12 cellular contexts compared by ENCODE assay signal in genomic region chr12:72203764-72204335, GRCh38.
"Had no signal": no experiment of that assay in that cellular context is flagged by ENCODE, and none has a peak within 500 bp of the region (broad histone marks: within the 10 kb centered on the region; RNA-seq: fewer than 3 reads in every experiment).

No MANE protein-coding gene starts in this region.

- DNase-seq: activated CD4-positive, alpha-beta T cell treated with anti-CD3 and anti-CD28 coated beads, Interleukin-2, amount 50 U/mL, for 4 hours; activated T-cell treated with anti-CD3 and anti-CD28 coated beads for 4 hours; effector memory CD4-positive, alpha-beta T cell; mesenchymal stem cell; mucosa of descending colon; naive B cell; stimulated activated CD4-positive, alpha-beta T cell treated with anti-CD3 and anti-CD28 coated beads, Interleukin-12 subunit alpha, Interleukin-12 subunit beta, amount 100 ng/mL, for 4 hours; stimulated activated CD4-positive, alpha-beta T cell treated with anti-CD3 and anti-CD28 coated beads, Interleukin-1b, Interleukin-23, amount 100 ng/mL, for 48 hours; stimulated activated CD8-positive, alpha-beta memory T cell treated with anti-CD3 and anti-CD28 coated beads, Interleukin-4, amount 100 ng/mL, for 48 hours; stimulated activated naive CD4-positive, alpha-beta T cell treated with Interleukin-2 at 50 U/mL for 16 hours; thyroid gland had no signal

- ATAC-seq: gastroesophageal sphincter, mucosa of descending colon had no signal
